1 cellular context compared by ENCODE assay signal in genomic region chr2:3705808-3706207, GRCh38.
A peak's percentile ranks its signal among the peaks of the same experiment; 100 is the strongest.
TF ChIP-seq lines count a peak whose summit lies in the region.

No MANE protein-coding gene starts in this region.

TF ChIP-seq in IMR-90, 13 proteins besides CTCF, POLR2A, EP300 and RAD21:
- TF ChIP-seq, protein P1, sequence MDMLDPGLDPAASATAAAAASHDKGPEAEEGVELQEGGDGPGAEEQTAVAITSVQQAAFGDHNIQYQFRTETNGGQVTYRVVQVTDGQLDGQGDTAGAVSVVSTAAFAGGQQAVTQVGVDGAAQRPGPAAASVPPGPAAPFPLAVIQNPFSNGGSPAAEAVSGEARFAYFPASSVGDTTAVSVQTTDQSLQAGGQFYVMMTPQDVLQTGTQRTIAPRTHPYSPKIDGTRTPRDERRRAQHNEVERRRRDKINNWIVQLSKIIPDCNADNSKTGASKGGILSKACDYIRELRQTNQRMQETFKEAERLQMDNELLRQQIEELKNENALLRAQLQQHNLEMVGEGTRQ (IDR thresholded peaks at IDR 0.05; ENCODE audit: low read depth, low read length), result peak; percentile 69; the same call in 1 of the 2 replicates
- TF ChIP-seq, protein P2, sequence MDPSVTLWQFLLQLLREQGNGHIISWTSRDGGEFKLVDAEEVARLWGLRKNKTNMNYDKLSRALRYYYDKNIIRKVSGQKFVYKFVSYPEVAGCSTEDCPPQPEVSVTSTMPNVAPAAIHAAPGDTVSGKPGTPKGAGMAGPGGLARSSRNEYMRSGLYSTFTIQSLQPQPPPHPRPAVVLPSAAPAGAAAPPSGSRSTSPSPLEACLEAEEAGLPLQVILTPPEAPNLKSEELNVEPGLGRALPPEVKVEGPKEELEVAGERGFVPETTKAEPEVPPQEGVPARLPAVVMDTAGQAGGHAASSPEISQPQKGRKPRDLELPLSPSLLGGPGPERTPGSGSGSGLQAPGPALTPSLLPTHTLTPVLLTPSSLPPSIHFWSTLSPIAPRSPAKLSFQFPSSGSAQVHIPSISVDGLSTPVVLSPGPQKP (IDR thresholded peaks at IDR 0.05; ENCODE audit: borderline replicate concordance, low read depth, low read length), result no peak
